Comparison of ENCODE assay signal across 6 cellular contexts in the genomic region with DNA sequence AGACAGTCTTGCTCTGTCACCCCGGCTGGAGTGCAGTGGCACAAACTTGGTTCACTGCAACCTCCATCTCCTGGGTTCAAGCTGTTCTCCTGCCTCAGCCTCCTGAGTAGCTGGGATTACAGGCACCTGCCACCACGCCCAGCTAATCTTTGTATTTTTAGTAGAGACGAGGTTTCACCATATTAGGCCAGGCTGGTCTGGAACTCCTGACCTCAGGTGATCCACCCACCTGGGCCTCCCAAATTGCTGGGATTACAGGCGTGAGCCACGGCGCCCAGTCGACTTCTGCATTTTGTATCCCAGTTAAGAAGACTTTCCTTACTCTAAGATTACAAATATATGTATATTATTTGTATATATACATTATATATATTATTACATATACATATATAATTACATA.
DNase-seq lines count a peak whose midpoint lies in the region; ATAC-seq and TF ChIP-seq lines count a peak whose summit lies in the region.
"Not testable (repeated sequence)": the region's sequence is repeated elsewhere in the genome, so short reads cannot be mapped to it uniquely, and the experiment has no call there.

No MANE protein-coding gene starts in this region.

- peaks cover 23 to 58% (median 35%) of the 10 kb centered on the region in 10 experiments for H3K4me1 ChIP-seq in BLaER1 treated with 17β-estradiol and CSF1 and Interleukin-3, amounts not matched to agents 10 nM and 100 nM
- peaks cover 68 to 100% (median 99%) of the 10 kb centered on the region in 4 donors for H3K4me1 ChIP-seq in esophagus muscularis mucosa
- H3K4me1 ChIP-seq in heart right ventricle = peaks cover 10 to 88% (median 77%) of the 10 kb centered on the region in 9 donors
- H3K4me1 ChIP-seq in sigmoid colon = peaks cover 0 to 89% (median 75%) of the 10 kb centered on the region in 4 donors

- WGBS in esophagus muscularis mucosa = 88% methylated on average over 7 of the region's 7 CpGs
- WGBS in heart right ventricle, 2 donors = 93 to 95% methylated on average over 7 of the region's 7 CpGs
- WGBS in sigmoid colon, 2 donors = 85 to 88% methylated on average over 7 of the region's 7 CpGs

- not testable (repeated sequence) for TF ChIP-seq CTCF in esophagus muscularis mucosa (IDR thresholded peaks at IDR 0.05); heart right ventricle (IDR thresholded peaks at IDR 0.05); sigmoid colon (IDR thresholded peaks at IDR 0.05)

- not testable (repeated sequence) for DNase-seq in esophagus muscularis mucosa (ENCODE audit: extremely low spot score); heart right ventricle; sigmoid colon
- DNase-seq in islet precursor cell = peak; percentile 13

- not testable (repeated sequence) for ATAC-seq in heart right ventricle

- peak overlapping the region in 4 of 11 experiments; percentile 43 to 58 (median 48); a peak in 8 of 22 replicates for H3K27ac ChIP-seq in BLaER1 treated with 17β-estradiol and CSF1 and Interleukin-3, amounts not matched to agents 10 nM and 100 nM
- peak overlapping the region; percentile 75 to 99 (median 94) for H3K27ac ChIP-seq in esophagus muscularis mucosa (replicated peaks in 1 of 4)
- peak overlapping the region in 6 of 10 donors; percentile 31 to 99 (median 48) for H3K27ac ChIP-seq in heart right ventricle
- H3K27ac ChIP-seq in sigmoid colon = peak overlapping the region in 3 of 4 donors; percentile 91 to 99 (median 95)
- H3K27ac ChIP-seq in temporal lobe (ENCODE audit: low read depth, low read length) = peak overlapping the region; percentile 75

- H3K27me3 ChIP-seq in BLaER1 treated with 17β-estradiol and CSF1 and Interleukin-3, amounts not matched to agents 10 nM and 100 nM; esophagus muscularis mucosa; heart right ventricle; sigmoid colon: not testable (repeated sequence)

- TF ChIP-seq POLR2A in esophagus muscularis mucosa (IDR thresholded peaks at IDR 0.05; ENCODE audit: low read depth); sigmoid colon (IDR thresholded peaks at IDR 0.05): not testable (repeated sequence)

- intact Hi-C loops in esophagus muscularis mucosa (cut with DNase I); heart right ventricle (cut with DNase I); sigmoid colon (cut with DNase I): not testable (repeated sequence)

- not testable (repeated sequence) for TF ChIP-seq EP300 in esophagus muscularis mucosa (IDR thresholded peaks at IDR 0.05); sigmoid colon (IDR thresholded peaks at IDR 0.05)

- H3K9ac ChIP-seq in BLaER1 treated with 17β-estradiol and CSF1 and Interleukin-3, amounts not matched to agents 10 nM and 100 nM = not testable (repeated sequence)

- peaks cover 0 to 68% (median 12%) of the 10 kb centered on the region in 11 experiments; a peak in 10 of 22 replicates for H3K36me3 ChIP-seq in BLaER1 treated with 17β-estradiol and CSF1 and Interleukin-3, amounts not matched to agents 10 nM and 100 nM
- H3K36me3 ChIP-seq in esophagus muscularis mucosa (peaks cover 0 to 31% (median 15%) of the 10 kb centered on the region in 4 donors), heart right ventricle (peaks cover 0 to 30% (median 0%) of the 10 kb centered on the region in 9 donors)
- H3K36me3 ChIP-seq in sigmoid colon = not testable (repeated sequence)

- H4K20me1 ChIP-seq in BLaER1 treated with 17β-estradiol and CSF1 and Interleukin-3, amounts not matched to agents 10 nM and 100 nM = peaks cover 0 to 40% (median 0%) of the 10 kb centered on the region in 11 experiments; a peak in 3 of 22 replicates

- peak overlapping the region in 9 of 11 experiments; percentile 8 to 83 (median 49); a peak in 12 of 22 replicates for H3K4me2 ChIP-seq in BLaER1 treated with 17β-estradiol and CSF1 and Interleukin-3, amounts not matched to agents 10 nM and 100 nM

- not testable (repeated sequence) for H3K4me3 ChIP-seq in BLaER1 treated with 17β-estradiol and CSF1 and Interleukin-3, amounts not matched to agents 10 nM and 100 nM; esophagus muscularis mucosa; heart right ventricle; sigmoid colon

- H3K9me3 ChIP-seq in BLaER1 treated with 17β-estradiol and CSF1 and Interleukin-3, amounts not matched to agents 10 nM and 100 nM (replicated peaks in 1 of 11); esophagus muscularis mucosa; heart right ventricle; sigmoid colon: not testable (repeated sequence)
